ENCODE assay signal across 11 cellular contexts in the genomic region with DNA sequence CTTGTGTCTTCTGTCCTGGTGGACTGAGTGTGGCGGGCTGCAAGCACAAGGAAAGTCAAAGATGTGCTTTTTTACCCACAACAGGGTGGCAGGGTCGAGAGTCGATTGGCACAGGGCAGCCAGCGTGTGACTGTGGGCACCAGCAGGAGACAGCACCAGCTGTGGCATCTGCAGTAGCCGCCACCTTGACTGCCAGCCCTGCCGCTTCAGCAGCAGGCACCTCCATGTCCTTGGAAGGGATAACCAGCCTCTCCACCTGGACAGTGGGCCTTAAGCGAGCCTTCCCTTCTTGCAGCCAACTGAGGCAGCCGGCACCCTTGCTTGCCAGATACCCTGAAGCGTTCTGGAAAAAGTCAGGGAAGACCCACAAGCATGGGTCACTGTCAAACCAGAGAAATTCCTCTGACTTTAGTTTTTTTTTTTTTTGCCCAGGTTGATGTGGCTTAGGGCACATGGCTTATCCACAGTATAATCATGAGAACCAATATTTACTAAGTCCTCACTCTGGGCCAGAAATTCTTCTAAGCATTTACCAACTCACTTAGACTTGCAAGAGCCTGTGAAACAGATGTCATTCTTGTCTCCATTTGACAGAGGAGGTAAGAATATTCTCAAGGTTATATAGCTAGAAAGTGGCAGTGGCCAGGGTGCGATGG. TPM values are rescaled to one million over a fixed set of nuclear protein-coding genes. Genes with fewer than 3 reads are reported as not detected.
DNase-seq lines count a peak whose midpoint lies in the region; ATAC-seq and TF ChIP-seq lines count a peak whose summit lies in the region.
"Had no signal": no experiment of that assay in that cellular context is flagged by ENCODE, and none has a peak within 500 bp of the region (broad histone marks: within the 10 kb centered on the region; RNA-seq: fewer than 3 reads in every experiment).

No MANE protein-coding gene starts in this region.

- ATAC-seq in GM19324 (IDR thresholded peaks at IDR 0.05; ENCODE audit: low FRiP score, unreplicated experiment) (peak; percentile 17), SK-N-SH treated with all-trans-retinoic acid at 6 μM for 48 hours (no peak), lower lobe of right lung (no peak), T-cell (replicated peaks in 1 of 4) (no peak), left colon (no peak), GM21619 (IDR thresholded peaks at IDR 0.05; ENCODE audit: unreplicated experiment) (no peak)

- DNase-seq in BE2C, result peak; percentile 10
- no peak for DNase-seq in lower lobe of right lung
- DNase-seq in T-cell, result no peak
- DNase-seq in activated naive CD4-positive, alpha-beta T cell treated with Interleukin-2 at 50 U/mL for 16 hours, result no peak
- DNase-seq in left colon, result no peak
- DNase-seq: activated CD4-positive, alpha-beta T cell treated with anti-CD3 and anti-CD28 coated beads, Interleukin-2, amount 10 ng/mL, durations not matched to agents 7 days and 5 days had no signal

- H3K27ac ChIP-seq in lower lobe of right lung, result peak overlapping the region; percentile 2

- peaks cover 11 to 18% (median 16%) of the 10 kb centered on the region in 3 donors for H3K4me1 Mint-ChIP-seq in T-cell

- H3K4me3 ChIP-seq in BE2C (ENCODE audit: low read depth, low read length), result peak overlapping the region; percentile 27; the same call in 1 of the 2 replicates
- no peak overlapping the region for H3K4me3 ChIP-seq in lower lobe of right lung

- H3K27ac Mint-ChIP-seq in T-cell, result no peak overlapping the region
- H3K27ac Mint-ChIP-seq: activated CD4-positive, alpha-beta T cell treated with anti-CD3 and anti-CD28 coated beads, Interleukin-2, amount 10 ng/mL, durations not matched to agents 7 days and 5 days; activated naive CD8-positive, alpha-beta T cell had no signal

- H3K4me3 Mint-ChIP-seq in T-cell, result no peak overlapping the region
- H3K4me3 Mint-ChIP-seq: activated CD4-positive, alpha-beta T cell treated with anti-CD3 and anti-CD28 coated beads, Interleukin-2, amount 10 ng/mL, durations not matched to agents 7 days and 5 days; activated naive CD8-positive, alpha-beta T cell; CD8-positive, alpha-beta memory T cell had no signal

- no peaks in the 10 kb centered on the region for H3K9me3 Mint-ChIP-seq in T-cell
- H3K9me3 Mint-ChIP-seq: activated CD4-positive, alpha-beta T cell treated with anti-CD3 and anti-CD28 coated beads, Interleukin-2, amount 10 ng/mL, durations not matched to agents 7 days and 5 days; CD8-positive, alpha-beta memory T cell had no signal

- H3K27me3 ChIP-seq in BE2C (no peaks in the 10 kb centered on the region), lower lobe of right lung (ENCODE audit: low read depth) (no peaks in the 10 kb centered on the region)

- intact Hi-C loops in lower lobe of right lung (cut with DNase I) (no loop called here), left colon (cut with DNase I, micrococcal nuclease) (no loop called here)

- H3K9me3 ChIP-seq in BE2C (no peaks in the 10 kb centered on the region), lower lobe of right lung (no peaks in the 10 kb centered on the region)

- CTCF ChIA-PET in T-cell (lab: Charles Lee), result no interaction called here

- no peaks in the 10 kb centered on the region for H3K36me3 ChIP-seq in BE2C
- H3K36me3 ChIP-seq in lower lobe of right lung, result no peaks in the 10 kb centered on the region

- H3K27me3 Mint-ChIP-seq in T-cell, result no peaks in the 10 kb centered on the region
- H3K27me3 Mint-ChIP-seq: activated CD4-positive, alpha-beta T cell treated with anti-CD3 and anti-CD28 coated beads, Interleukin-2, amount 10 ng/mL, durations not matched to agents 7 days and 5 days; activated naive CD8-positive, alpha-beta T cell had no signal

- H3K36me3 Mint-ChIP-seq in T-cell, result no peaks in the 10 kb centered on the region
- H3K36me3 Mint-ChIP-seq: activated naive CD8-positive, alpha-beta T cell; CD8-positive, alpha-beta memory T cell had no signal

- POLR2A ChIA-PET in T-cell (lab: Charles Lee), result interaction anchor here in 1 of 2 donors (0.5 kb wide), 1 partner anchor 55 kb away, joined by 3 read pairs; no protein-coding TSS in a partner anchor

- no peak for TF ChIP-seq CTCF in BE2C (IDR thresholded peaks at IDR 0.05; ENCODE audit: low read depth, low read length)
- TF ChIP-seq CTCF in lower lobe of right lung (IDR thresholded peaks at IDR 0.05), result no peak

- H3K4me1 ChIP-seq in BE2C (peaks cover 20% of the 10 kb centered on the region), lower lobe of right lung (peaks cover 28% of the 10 kb centered on the region)

TF ChIP-seq in SK-N-SH treated with all-trans-retinoic acid at 6 μM for 48 hours, 23 proteins besides CTCF, POLR2A, EP300 and RAD21:
- TF ChIP-seq BACH2 (CRISPR knock-in tag; IDR thresholded peaks at IDR 0.05; ENCODE audit: borderline replicate concordance), result no peak
- TF ChIP-seq, protein P1, sequence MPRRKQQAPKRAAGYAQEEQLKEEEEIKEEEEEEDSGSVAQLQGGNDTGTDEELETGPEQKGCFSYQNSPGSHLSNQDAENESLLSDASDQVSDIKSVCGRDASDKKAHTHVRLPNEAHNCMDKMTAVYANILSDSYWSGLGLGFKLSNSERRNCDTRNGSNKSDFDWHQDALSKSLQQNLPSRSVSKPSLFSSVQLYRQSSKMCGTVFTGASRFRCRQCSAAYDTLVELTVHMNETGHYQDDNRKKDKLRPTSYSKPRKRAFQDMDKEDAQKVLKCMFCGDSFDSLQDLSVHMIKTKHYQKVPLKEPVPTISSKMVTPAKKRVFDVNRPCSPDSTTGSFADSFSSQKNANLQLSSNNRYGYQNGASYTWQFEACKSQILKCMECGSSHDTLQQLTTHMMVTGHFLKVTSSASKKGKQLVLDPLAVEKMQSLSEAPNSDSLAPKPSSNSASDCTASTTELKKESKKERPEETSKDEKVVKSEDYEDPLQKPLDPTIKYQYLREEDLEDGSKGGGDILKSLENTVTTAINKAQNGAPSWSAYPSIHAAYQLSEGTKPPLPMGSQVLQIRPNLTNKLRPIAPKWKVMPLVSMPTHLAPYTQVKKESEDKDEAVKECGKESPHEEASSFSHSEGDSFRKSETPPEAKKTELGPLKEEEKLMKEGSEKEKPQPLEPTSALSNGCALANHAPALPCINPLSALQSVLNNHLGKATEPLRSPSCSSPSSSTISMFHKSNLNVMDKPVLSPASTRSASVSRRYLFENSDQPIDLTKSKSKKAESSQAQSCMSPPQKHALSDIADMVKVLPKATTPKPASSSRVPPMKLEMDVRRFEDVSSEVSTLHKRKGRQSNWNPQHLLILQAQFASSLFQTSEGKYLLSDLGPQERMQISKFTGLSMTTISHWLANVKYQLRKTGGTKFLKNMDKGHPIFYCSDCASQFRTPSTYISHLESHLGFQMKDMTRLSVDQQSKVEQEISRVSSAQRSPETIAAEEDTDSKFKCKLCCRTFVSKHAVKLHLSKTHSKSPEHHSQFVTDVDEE (CRISPR knock-in tag; IDR thresholded peaks at IDR 0.05), result peak; percentile 30; the same call in 1 of the 2 replicates
TF ChIP-seq in SK-N-SH treated with all-trans-retinoic acid at 6 μM for 48 hours: peak in this region for 1.

RNA-seq across cellular contexts. Expression of a gene that starts 30.1 kb away (rescaled TPM):
- 11.0 TPM for polyA plus RNA-seq in BE2C (2012; ENCODE audit: insufficient read depth, insufficient read length, low read depth)
- total RNA-seq in lower lobe of right lung, result 31.1 TPM
- under 1 TPM; 0.53 to 0.79 (median 0.63) TPM for total RNA-seq in T-cell
- 10 to 100 TPM; 97.2 to 98.6 TPM for total RNA-seq in left colon

Comparison
In these comparisons a context has a peak if more than half of its experiments do, and no peak if none do; other contexts are left out.
1. RNA of a gene that starts 30.1 kb away (total RNA-seq): 97.2 to 98.6 TPM in left colon and 31.1 TPM in lower lobe of right lung (single experiment); 0.53 to 0.79 TPM in T-cell; every median in the first group is over 10 times any median in the second.